17 cellular contexts compared by ENCODE assay signal in the genomic region with DNA sequence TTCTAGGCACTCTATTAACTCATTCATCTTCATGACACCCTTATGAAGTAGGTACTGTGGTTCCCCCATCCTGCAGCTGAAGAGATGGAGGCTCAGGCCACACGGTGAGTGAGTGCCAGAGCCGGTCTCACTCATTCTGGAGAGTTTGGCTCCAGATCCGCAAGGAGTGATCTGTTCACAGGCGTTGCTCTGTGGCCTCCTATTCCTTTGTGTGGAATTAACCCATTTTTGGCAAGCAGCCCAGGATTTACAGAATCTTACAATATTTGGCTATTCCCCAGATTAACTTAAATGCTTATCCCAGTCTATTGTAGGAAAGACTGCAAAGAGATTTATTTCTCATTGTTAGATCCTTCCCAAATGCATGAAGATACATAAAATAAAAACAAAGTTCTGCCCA.
"Had no signal": no experiment of that assay in that cellular context is flagged by ENCODE, and none has a peak within 500 bp of the region (broad histone marks: within the 10 kb centered on the region; RNA-seq: fewer than 3 reads in every experiment).

No MANE protein-coding gene starts in this region.

- H3K4me3 ChIP-seq: adrenal gland, body of pancreas, mucosa of descending colon had no signal

- H3K4me1 ChIP-seq: adrenal gland, body of pancreas had no signal

- H3K4me3 Mint-ChIP-seq: activated CD4-positive, alpha-beta memory T cell treated with anti-CD3 and anti-CD28 coated beads, Interleukin-2, amount 10 ng/mL, durations not matched to agents 7 days and 5 days; activated T-helper 1 cell treated with anti-CD3 and anti-CD28 coated beads, Interleukin-12 subunit alpha, Interleukin-12 subunit beta, Interleukin-2, Interleukin-4 antibody, amounts not matched to agents 30 ng/mL and 10 ng/mL and 1 ng/mL, durations not matched to agents 14 hours and 24 hours and 36 hours; dendritic cell treated with granulocyte-macrophage colony-stimulating factor and Interleukin-4, amounts not matched to agents 40 ng/mL and 50 ng/mL, for 4 days; endodermal cell; naive thymus-derived CD8-positive, alpha-beta T cell had no signal

- ATAC-seq: body of pancreas; foreskin keratinocyte; left cardiac atrium; mucosa of descending colon; naive thymus-derived CD8-positive, alpha-beta T cell had no signal

- H3K9me3 Mint-ChIP-seq: activated CD4-positive, alpha-beta memory T cell treated with anti-CD3 and anti-CD28 coated beads, Interleukin-2, amount 10 ng/mL, durations not matched to agents 7 days and 5 days; activated T-helper 1 cell treated with anti-CD3 and anti-CD28 coated beads, Interleukin-12 subunit alpha, Interleukin-12 subunit beta, Interleukin-2, Interleukin-4 antibody, amounts not matched to agents 30 ng/mL and 10 ng/mL and 1 ng/mL, durations not matched to agents 14 hours and 24 hours and 36 hours; dendritic cell treated with granulocyte-macrophage colony-stimulating factor and Interleukin-4, amounts not matched to agents 40 ng/mL and 50 ng/mL, for 4 days; endodermal cell; naive thymus-derived CD8-positive, alpha-beta T cell had no signal

- H3K27ac Mint-ChIP-seq: activated CD4-positive, alpha-beta memory T cell treated with anti-CD3 and anti-CD28 coated beads, Interleukin-2, amount 10 ng/mL, durations not matched to agents 7 days and 5 days; activated T-helper 1 cell treated with anti-CD3 and anti-CD28 coated beads, Interleukin-12 subunit alpha, Interleukin-12 subunit beta, Interleukin-2, Interleukin-4 antibody, amounts not matched to agents 30 ng/mL and 10 ng/mL and 1 ng/mL, durations not matched to agents 14 hours and 24 hours and 36 hours; dendritic cell treated with granulocyte-macrophage colony-stimulating factor and Interleukin-4, amounts not matched to agents 40 ng/mL and 50 ng/mL, for 4 days; endodermal cell had no signal

- H3K27me3 ChIP-seq: adrenal gland, body of pancreas, foreskin keratinocyte had no signal

- H3K9me3 ChIP-seq: adrenal gland, body of pancreas, mucosa of descending colon had no signal

- H3K27ac ChIP-seq: adrenal gland, body of pancreas, foreskin keratinocyte had no signal

- H3K27me3 Mint-ChIP-seq: activated CD4-positive, alpha-beta memory T cell treated with anti-CD3 and anti-CD28 coated beads, Interleukin-2, amount 10 ng/mL, durations not matched to agents 7 days and 5 days; dendritic cell treated with granulocyte-macrophage colony-stimulating factor and Interleukin-4, amounts not matched to agents 40 ng/mL and 50 ng/mL, for 4 days; naive thymus-derived CD8-positive, alpha-beta T cell had no signal

- FAIRE-seq: small intestine had no signal

- DNase-seq: activated CD4-positive, alpha-beta memory T cell treated with anti-CD3 and anti-CD28 coated beads, Interleukin-2, amount 10 ng/mL, durations not matched to agents 7 days and 5 days; activated CD4-positive, alpha-beta T cell treated with anti-CD3 and anti-CD28 coated beads for 1 hour; activated naive CD4-positive, alpha-beta T cell; adrenal gland; body of pancreas; endodermal cell; foreskin keratinocyte; head of caudate nucleus; left cardiac atrium; mucosa of descending colon; naive thymus-derived CD8-positive, alpha-beta T cell; right cardiac atrium; small intestine; T-helper 9 cell; trophoblast cell had no signal
